In the genomic region with DNA sequence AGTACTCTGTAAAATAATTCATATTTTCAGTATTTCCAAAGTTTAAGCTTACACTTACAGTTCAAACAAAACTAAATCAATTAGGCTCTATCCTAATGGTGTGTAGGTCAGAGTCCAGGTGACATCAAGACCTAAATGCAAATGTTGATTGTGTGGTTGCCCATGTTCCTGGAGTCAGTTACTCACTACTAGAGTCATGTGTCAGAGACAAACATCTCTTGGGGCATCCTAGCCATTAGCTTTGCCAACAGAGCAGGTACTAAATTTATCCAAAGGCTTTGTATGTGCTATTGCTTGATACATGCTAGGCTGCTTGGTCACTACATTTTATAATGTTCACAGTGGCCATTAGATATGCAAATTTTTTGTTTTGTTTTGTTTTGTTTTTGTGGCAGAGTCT, we compare ENCODE assay signal across 18 cellular contexts. TPM values are rescaled to one million over a fixed set of nuclear protein-coding genes. Genes with fewer than 3 reads are reported as not detected.
DNase-seq lines count a peak whose midpoint lies in the region; ATAC-seq, FAIRE-seq and TF ChIP-seq lines count a peak whose summit lies in the region.
"Had no signal": no experiment of that assay in that cellular context is flagged by ENCODE, and none has a peak within 500 bp of the region (broad histone marks: within the 10 kb centered on the region; RNA-seq: fewer than 3 reads in every experiment).

No MANE protein-coding gene starts in this region.

- no peaks in the 10 kb centered on the region for H3K9me3 Mint-ChIP-seq in neural crest cell
- H3K9me3 Mint-ChIP-seq: CD4-positive, alpha-beta T cell had no signal

- H3K4me3 Mint-ChIP-seq in neural crest cell: peak overlapping the region; percentile 32
- H3K4me3 Mint-ChIP-seq: B cell; CD4-positive, alpha-beta T cell; IgD-negative memory B cell had no signal

- no peaks in the 10 kb centered on the region for H3K27me3 Mint-ChIP-seq in neural crest cell (ENCODE audit: low read depth)
- H3K27me3 Mint-ChIP-seq: B cell, IgD-negative memory B cell had no signal

- H3K36me3 Mint-ChIP-seq in neural crest cell (ENCODE audit: low read depth): peaks cover 30% of the 10 kb centered on the region
- H3K36me3 Mint-ChIP-seq: IgD-negative memory B cell had no signal

- H3K4me1 ChIP-seq in foreskin keratinocyte: no peaks in the 10 kb centered on the region
- H3K4me1 ChIP-seq: Peyer's patch had no signal

- FAIRE-seq in frontal cortex (lab: Jason Lieb, UNC): no peak
- FAIRE-seq in urothelium cell line (lab: Jason Lieb, UNC): no peak

- no peak overlapping the region for H3K27ac Mint-ChIP-seq in neural crest cell (ENCODE audit: unreplicated experiment)
- H3K27ac Mint-ChIP-seq: B cell; CD4-positive, alpha-beta T cell; IgD-negative memory B cell had no signal

- DNase-seq in NCI-H526 (lab: John Stamatoyannopoulos, UW) (peak; percentile 11 to 49), NCI-H526 treated with DMSO at 0.1 percent for 48 hours (lab: John Stamatoyannopoulos, UW) (no peak), foreskin keratinocyte (no peak), neural crest cell (ENCODE audit: low read depth, low spot score) (no peak), frontal cortex (ENCODE audit: low spot score in 2 of 2) (no peak), GOT3 (lab: John Stamatoyannopoulos, UW) (no peak), urothelium cell line (ENCODE audit: low spot score) (no peak)
- DNase-seq: CD4-positive, alpha-beta T cell; DMS53; NCI-H1105 treated with DMSO at 0.1 percent for 48 hours; NCI-H187 treated with DMSO at 0.1 percent for 48 hours; NCI-H774; Peyer's patch; SHP77 had no signal

- TF ChIP-seq CTCF in foreskin keratinocyte (conservative IDR thresholded peaks at IDR 0.05) (no peak), neural crest cell (conservative IDR thresholded peaks at IDR 0.05) (no peak)

- no peaks in the 10 kb centered on the region for H3K27me3 ChIP-seq in foreskin keratinocyte
- H3K27me3 ChIP-seq: Peyer's patch had no signal

- H3K27ac ChIP-seq in foreskin keratinocyte: no peak overlapping the region
- H3K27ac ChIP-seq: 22Rv1, Peyer's patch had no signal

- ATAC-seq in HG03060 (IDR thresholded peaks at IDR 0.05; ENCODE audit: low read depth, unreplicated experiment) (peak; percentile 60), foreskin keratinocyte (peak; percentile 24)

- peaks cover 42% of the 10 kb centered on the region for H3K4me1 Mint-ChIP-seq in neural crest cell
- H3K4me1 Mint-ChIP-seq: B cell, IgD-negative memory B cell had no signal

RNA-seq across cellular contexts. Expression of a gene that starts 11.7 kb away (rescaled TPM):
- total RNA-seq in foreskin keratinocyte (11.5 and 14.1 TPM in 2 replicates), neural crest cell (106 TPM in 2 replicates), frontal cortex (42.8 TPM)
- 7.1 and 10.5 TPM in 2 replicates for polyA plus RNA-seq in foreskin keratinocyte
- polyA plus RNA-seq: IgD-negative memory B cell had no signal

Comparison
In these comparisons a context has a peak if more than half of its experiments do, and no peak if none do; other contexts are left out.
1. DNase-seq: peak in NCI-H526 (2 of 2); none in NCI-H526 treated with DMSO at 0.1 percent for 48 hours (single experiment), foreskin keratinocyte (0 of 2), neural crest cell (single experiment), frontal cortex (0 of 2), GOT3 (single experiment) and urothelium cell line (single experiment).